30 cellular contexts compared by ENCODE assay signal in genomic region chr7:32316831-32317230, GRCh38.
"Had no signal": no experiment of that assay in that cellular context is flagged by ENCODE, and none has a peak within 500 bp of the region (broad histone marks: within the 10 kb centered on the region; RNA-seq: fewer than 3 reads in every experiment).

No MANE protein-coding gene starts in this region.

- H3K27ac Mint-ChIP-seq: activated CD4-positive, alpha-beta memory T cell treated with anti-CD3 and anti-CD28 coated beads for 36 hours; activated CD4-positive, alpha-beta T cell treated with anti-CD3 and anti-CD28 coated beads, Interleukin-2, amount 10 ng/mL, durations not matched to agents 24 days and 14 days; activated naive CD4-positive, alpha-beta T cell treated with anti-CD3 and anti-CD28 coated beads, Interleukin-2, amount 10 ng/mL, durations not matched to agents 7 days and 5 days; activated naive CD8-positive, alpha-beta T cell treated with anti-CD3 and anti-CD28 coated beads, Interleukin-2, amount 10 ng/mL, durations not matched to agents 7 days and 5 days; activated T-cell treated with anti-CD3 and anti-CD28 coated beads, Interleukin-2, amount 50 U/mL, for 24 hours; stimulated activated naive B cell treated with anti-CD40 and anti-IgM and Interleukin-4, amounts not matched to agents 10 μg/mL and 1 μg/mL and 100 μg/mL, for 72 hours; T-helper 17 cell had no signal

- H3K4me3 ChIP-seq: breast epithelium, esophagus muscularis mucosa, pancreas, psoas muscle, right atrium auricular region, stomach, thyroid gland, upper lobe of right lung had no signal

- H3K9me3 Mint-ChIP-seq: activated CD4-positive, alpha-beta memory T cell treated with anti-CD3 and anti-CD28 coated beads for 36 hours; activated CD4-positive, alpha-beta T cell treated with anti-CD3 and anti-CD28 coated beads, Interleukin-2, amount 10 ng/mL, durations not matched to agents 24 days and 14 days; activated naive CD4-positive, alpha-beta T cell treated with anti-CD3 and anti-CD28 coated beads, Interleukin-2, amount 10 ng/mL, durations not matched to agents 7 days and 5 days; activated naive CD8-positive, alpha-beta T cell treated with anti-CD3 and anti-CD28 coated beads, Interleukin-2, amount 10 ng/mL, durations not matched to agents 7 days and 5 days; activated T-cell treated with anti-CD3 and anti-CD28 coated beads, Interleukin-2, amount 50 U/mL, for 24 hours had no signal

- H3K27ac ChIP-seq: breast epithelium, esophagus muscularis mucosa, pancreas, psoas muscle, right atrium auricular region, stomach, thyroid gland, upper lobe of right lung, WERI-Rb-1 had no signal

- H3K4me1 ChIP-seq: breast epithelium, psoas muscle, right atrium auricular region, thyroid gland, upper lobe of right lung had no signal

- H3K27me3 ChIP-seq: pancreas, right atrium auricular region, thyroid gland had no signal

- H3K4me3 Mint-ChIP-seq: activated CD4-positive, alpha-beta memory T cell treated with anti-CD3 and anti-CD28 coated beads for 36 hours; activated CD4-positive, alpha-beta T cell treated with anti-CD3 and anti-CD28 coated beads, Interleukin-2, amount 10 ng/mL, durations not matched to agents 24 days and 14 days; activated naive CD4-positive, alpha-beta T cell treated with anti-CD3 and anti-CD28 coated beads, Interleukin-2, amount 10 ng/mL, durations not matched to agents 7 days and 5 days; activated naive CD8-positive, alpha-beta T cell treated with anti-CD3 and anti-CD28 coated beads, Interleukin-2, amount 10 ng/mL, durations not matched to agents 7 days and 5 days; activated T-cell treated with anti-CD3 and anti-CD28 coated beads, Interleukin-2, amount 50 U/mL, for 24 hours; naive B cell; stimulated activated naive B cell treated with anti-CD40 and anti-IgM and Interleukin-4, amounts not matched to agents 10 μg/mL and 1 μg/mL and 100 μg/mL, for 72 hours; T-helper 17 cell had no signal

- H3K9me3 ChIP-seq: breast epithelium, esophagus muscularis mucosa, pancreas, psoas muscle, right atrium auricular region, stomach, thyroid gland, upper lobe of right lung had no signal

- DNase-seq: activated CD4-positive, alpha-beta memory T cell treated with anti-CD3 and anti-CD28 coated beads for 36 hours; activated CD4-positive, alpha-beta T cell treated with anti-CD3 and anti-CD28 coated beads, Interleukin-2, amount 10 ng/mL, durations not matched to agents 24 days and 14 days; activated CD8-positive, alpha-beta memory T cell treated with anti-CD3 and anti-CD28 coated beads, Interleukin-2, amount 50 U/mL, for 48 hours; activated gamma-delta T cell; activated naive CD4-positive, alpha-beta T cell treated with anti-CD3 and anti-CD28 coated beads, Interleukin-2, amount 10 ng/mL, durations not matched to agents 7 days and 5 days; activated naive CD8-positive, alpha-beta T cell treated with anti-CD3 and anti-CD28 coated beads, Interleukin-2, amount 10 ng/mL, durations not matched to agents 7 days and 5 days; activated T-cell treated with anti-CD3 and anti-CD28 coated beads, Interleukin-2, amount 50 U/mL, for 24 hours; amniotic stem cell; central memory CD4-positive, alpha-beta T cell; dermis blood vessel endothelial cell; effector CD4-positive, alpha-beta T cell; islet precursor cell; left cardiac atrium; mammary epithelial cell; naive B cell; pancreas; psoas muscle; stimulated activated CD4-positive, alpha-beta T cell treated with anti-CD3 and anti-CD28 coated beads, Interleukin-15, amount 100 ng/mL, for 24 hours; stimulated activated CD4-positive, alpha-beta T cell treated with anti-CD3 and anti-CD28 coated beads, Interleukin-2, amount 100 ng/mL, for 24 hours; stimulated activated naive B cell treated with anti-CD40 and anti-IgM and Interleukin-4, amounts not matched to agents 10 μg/mL and 1 μg/mL and 100 μg/mL, for 72 hours; stomach; T-helper 17 cell; T1000; thyroid gland; upper lobe of right lung; WERI-Rb-1 had no signal

- H3K36me3 Mint-ChIP-seq: activated CD4-positive, alpha-beta memory T cell treated with anti-CD3 and anti-CD28 coated beads for 36 hours; activated naive CD4-positive, alpha-beta T cell treated with anti-CD3 and anti-CD28 coated beads, Interleukin-2, amount 10 ng/mL, durations not matched to agents 7 days and 5 days; naive B cell; stimulated activated naive B cell treated with anti-CD40 and anti-IgM and Interleukin-4, amounts not matched to agents 10 μg/mL and 1 μg/mL and 100 μg/mL, for 72 hours had no signal

- ATAC-seq: activated CD4-positive, CD25-positive, alpha-beta regulatory T cell treated with anti-CD3 and anti-CD28 coated beads, Interleukin-2, amount 50 U/mL, for 24 hours; left cardiac atrium; pancreas; psoas muscle; stimulated activated naive B cell treated with anti-CD40 and anti-IgM and Interleukin-4, amounts not matched to agents 10 μg/mL and 1 μg/mL and 100 μg/mL, for 72 hours; T-helper 17 cell; upper lobe of right lung had no signal

- H3K36me3 ChIP-seq: breast epithelium, esophagus muscularis mucosa, pancreas, right atrium auricular region, stomach, thyroid gland, upper lobe of right lung, WERI-Rb-1 had no signal

- H3K4me1 Mint-ChIP-seq: activated CD4-positive, alpha-beta T cell treated with anti-CD3 and anti-CD28 coated beads, Interleukin-2, amount 10 ng/mL, durations not matched to agents 24 days and 14 days; activated naive CD4-positive, alpha-beta T cell treated with anti-CD3 and anti-CD28 coated beads, Interleukin-2, amount 10 ng/mL, durations not matched to agents 7 days and 5 days; activated naive CD8-positive, alpha-beta T cell treated with anti-CD3 and anti-CD28 coated beads, Interleukin-2, amount 10 ng/mL, durations not matched to agents 7 days and 5 days; naive B cell; stimulated activated naive B cell treated with anti-CD40 and anti-IgM and Interleukin-4, amounts not matched to agents 10 μg/mL and 1 μg/mL and 100 μg/mL, for 72 hours; T-helper 17 cell had no signal
